In genomic region chr5:61912559-61912958, GRCh38 we compare ENCODE assay signal across 17 cellular contexts.
"Had no signal": no experiment of that assay in that cellular context is flagged by ENCODE, and none has a peak within 500 bp of the region (broad histone marks: within the 10 kb centered on the region; RNA-seq: fewer than 3 reads in every experiment).

No MANE protein-coding gene starts in this region.

- H3K4me3 ChIP-seq: stomach, suprapubic skin, testis, thoracic aorta, thyroid gland, tibial artery, tibial nerve, transverse colon, upper lobe of left lung, upper lobe of right lung, uterus, vagina had no signal

- ATAC-seq: stimulated activated effector memory CD8-positive, alpha-beta T cell treated with anti-CD3 and anti-CD28 coated beads, Interleukin-12 subunit alpha, Interleukin-12 subunit beta, amount 100 ng/mL, for 72 hours; stimulated activated memory B cell treated with anti-CD40 and anti-IgM and Interleukin-4, amounts not matched to agents 10 μg/mL and 1 μg/mL and 100 μg/mL, for 72 hours; stimulated activated naive B cell treated with anti-CD40 and anti-IgM and Interleukin-4, amounts not matched to agents 10 μg/mL and 1 μg/mL and 100 μg/mL, for 72 hours; stimulated activated naive CD8-positive, alpha-beta T cell treated with anti-CD3 and anti-CD28 coated beads, Interleukin-15, amount 100 ng/mL, for 72 hours; stimulated activated naive CD8-positive, alpha-beta T cell treated with anti-CD3 and anti-CD28 coated beads, Interleukin-15, Interleukin-2, amounts not matched to agents 100 U/mL and 50 U/mL, for 24 hours; upper lobe of right lung had no signal

- H3K36me3 ChIP-seq: stomach, suprapubic skin, thoracic aorta, thyroid gland, tibial artery, tibial nerve, transverse colon, upper lobe of left lung, upper lobe of right lung, uterus, vagina had no signal

- H3K9me3 ChIP-seq: suprapubic skin, testis, thoracic aorta, thyroid gland, transverse colon, upper lobe of right lung, uterus, vagina had no signal

- H3K27ac ChIP-seq: stomach, suprapubic skin, testis, thoracic aorta, thyroid gland, tibial artery, tibial nerve, transverse colon, upper lobe of left lung, upper lobe of right lung, uterus, vagina had no signal

- H3K4me1 ChIP-seq: stomach, testis, thyroid gland, tibial artery, tibial nerve, transverse colon, upper lobe of left lung, upper lobe of right lung, uterus, vagina had no signal
